In genomic region chr5:115414406-115415142, GRCh38 we compare ENCODE assay signal across 9 cellular contexts.
DNase-seq lines count a peak whose midpoint lies in the region; ATAC-seq, FAIRE-seq and TF ChIP-seq lines count a peak whose summit lies in the region.
"Had no signal": no experiment of that assay in that cellular context is flagged by ENCODE, and none has a peak within 500 bp of the region (broad histone marks: within the 10 kb centered on the region; RNA-seq: fewer than 3 reads in every experiment).

No MANE protein-coding gene starts in this region.

- H3K27me3 ChIP-seq in IMR-90 (ENCODE audit: control insufficient read depth, insufficient read depth, low read length) (no peaks in the 10 kb centered on the region), small intestine (ENCODE audit: control insufficient read depth in 2 of 2, insufficient read depth in 2 of 2, low read length in 2 of 2) (no peaks in the 10 kb centered on the region), testis (no peaks in the 10 kb centered on the region)
- H3K27me3 ChIP-seq: BLaER1 had no signal

- dilution Hi-C loops in IMR-90 (cut with HindIII; ENCODE audit: low sequenced_read_pairs, unreplicated experiment), result no loop called here

- peak overlapping the region; percentile 57 for H2BK120ac ChIP-seq in IMR-90 (ENCODE audit: low read depth, low read length)

- H3K14ac ChIP-seq in IMR-90 (replicated peaks; ENCODE audit: low read depth, low read length), result peak overlapping the region; percentile 56; the same call in 1 of the 2 replicates

- H2AFZ ChIP-seq in IMR-90 (replicated peaks; ENCODE audit: low read length, poor library complexity), result peak overlapping the region; percentile 7

- intact Hi-C loops in IMR-90 (cut with micrococcal nuclease), result no loop called here
- intact Hi-C loops in testis (cut with DNase I; ENCODE audit: low total_unique reads), result no loop called here

- H3K18ac ChIP-seq in IMR-90 (ENCODE audit: low read depth, low read length), result peak overlapping the region; percentile 2

- H3K4me1 ChIP-seq in IMR-90 (ENCODE audit: control insufficient read depth, insufficient read depth, low read length), result peaks cover 10% of the 10 kb centered on the region
- H3K4me1 ChIP-seq in small intestine (ENCODE audit: control insufficient read depth in 2 of 2, insufficient read depth in 1 of 2, low read depth in 1 of 2, low read length in 1 of 2), result peaks cover 7% of the 10 kb centered on the region in 2 donors
- H3K4me1 ChIP-seq in testis, result no peaks in the 10 kb centered on the region
- H3K4me1 ChIP-seq: BLaER1 had no signal

- no TSS peak for BruUV-seq in IMR-90 (replicated peaks; lab: Mats Ljungman, UMichigan)

- 0 out of 2 replicates have a peak overlapping the region, but pooled peaks have one; percentile 1 for H4K91ac ChIP-seq in IMR-90 (ENCODE audit: insufficient read depth, low read depth, low read length)

- no peak for FAIRE-seq in small intestine (lab: Jason Lieb, UNC)

- H3K9me3 ChIP-seq in IMR-90 (ENCODE audit: control insufficient read depth, insufficient read depth, low read length) (no peaks in the 10 kb centered on the region), small intestine (ENCODE audit: control insufficient read depth, low read depth) (no peaks in the 10 kb centered on the region), testis (no peaks in the 10 kb centered on the region)
- H3K9me3 ChIP-seq: BLaER1 had no signal

- H3K4me3 ChIP-seq in IMR-90 (ENCODE audit: insufficient read depth, low read depth, low read length), result no peak overlapping the region
- H3K4me3 ChIP-seq in fibroblast of mammary gland (ENCODE audit: control insufficient read depth, low read depth, low read length), result no peak overlapping the region
- no peak overlapping the region for H3K4me3 ChIP-seq in small intestine (ENCODE audit: low read depth in 1 of 2, low read length in 2 of 2)
- H3K4me3 ChIP-seq in testis, result no peak overlapping the region
- H3K4me3 ChIP-seq: BLaER1 had no signal

- H2BK15ac ChIP-seq in IMR-90 (ENCODE audit: low read depth, low read length), result peak overlapping the region; percentile 1; the same call in 1 of the 3 replicates

- no peak overlapping the region for H3K9ac ChIP-seq in IMR-90 (ENCODE audit: low read depth, low read length)
- H3K9ac ChIP-seq: BLaER1 had no signal

- peak; percentile 13; the same call in 1 of the 2 replicates for TF ChIP-seq RAD21 in IMR-90 (IDR thresholded peaks at IDR 0.05; ENCODE audit: low read length)

- H3K36me3 ChIP-seq in IMR-90 (ENCODE audit: control insufficient read depth, insufficient read depth, low read length) (no peaks in the 10 kb centered on the region), small intestine (ENCODE audit: control insufficient read depth in 2 of 2, insufficient read depth in 2 of 2, low read length in 2 of 2) (no peaks in the 10 kb centered on the region), testis (ENCODE audit: low read depth, missing control alignments) (no peaks in the 10 kb centered on the region)
- H3K36me3 ChIP-seq: BLaER1 had no signal

- 100% methylated on average over 1 of the region's 5 CpGs; no CpG with 5 or more reads in 1 of the 2 experiments for WGBS in IMR-90 (ENCODE audit: extremely low coverage in 2 of 2, insufficient read length in 1 of 2), 2 experiments
- 15 to 49% (median 29%) methylated on average over 5 of the region's 5 CpGs for WGBS in small intestine, 3 donors
- WGBS in testis, 2 donors, result 73 to 81% methylated on average over 5 of the region's 5 CpGs

- in situ Hi-C loops in IMR-90 (cut with MboI; ENCODE audit: low sequenced_read_pairs), result no loop called here

- TF ChIP-seq POLR2A in IMR-90 (IDR thresholded peaks at IDR 0.05; ENCODE audit: low read depth, low read length) (no peak), testis (IDR thresholded peaks at IDR 0.05) (no peak)

- H3K9me1 ChIP-seq in IMR-90 (ENCODE audit: insufficient read depth, low read length), result peaks cover 8% of the 10 kb centered on the region

- peak overlapping the region in 1 of 2 experiments; percentile 22; a peak in 1 of 4 replicates for H4K8ac ChIP-seq in IMR-90 (ENCODE audit: low read depth in 2 of 2, low read length in 2 of 2)

- no peak overlapping the region for H2AK9ac ChIP-seq in IMR-90 (replicated peaks; ENCODE audit: low read depth, low read length, poor library complexity)

- CTCF ChIA-PET in IMR-90 (lab: Yijun Ruan, JAX), result interaction anchor here (0.6 to 1.4 kb wide), 4 partner anchors 9 to 36 kb away, joined by 3 to 4 read pairs (median 4); no protein-coding TSS in a partner anchor

- H3K23ac ChIP-seq in IMR-90 (ENCODE audit: low read depth, low read length), result peak overlapping the region; percentile 1; the same call in 1 of the 2 replicates

- TF ChIP-seq CTCF in IMR-90 (conservative IDR thresholded peaks at IDR 0.05; ENCODE audit: low read depth, low read length), result no peak
- no peak for TF ChIP-seq CTCF in fibroblast of mammary gland (conservative IDR thresholded peaks at IDR 0.05; ENCODE audit: control insufficient read depth, insufficient read depth, low read depth, low read length)
- no peak for TF ChIP-seq CTCF in testis (IDR thresholded peaks at IDR 0.05)

- peak overlapping the region; percentile 16; the same call in 1 of the 2 replicates for H3K4ac ChIP-seq in IMR-90 (ENCODE audit: low read depth, low read length)

- H2AK5ac ChIP-seq in IMR-90 (ENCODE audit: low read depth, low read length), result peak overlapping the region; percentile 41; the same call in 1 of the 2 replicates

- peak overlapping the region; percentile 51 for H3K4me2 ChIP-seq in IMR-90 (ENCODE audit: low read depth, low read length)
- H3K4me2 ChIP-seq: BLaER1 had no signal

- no peaks in the 10 kb centered on the region for H3K79me1 ChIP-seq in IMR-90 (ENCODE audit: low read depth in 1 of 2, low read length in 2 of 2)

- peak overlapping the region; percentile 7; the same call in 1 of the 2 replicates for H3K27ac ChIP-seq in IMR-90 (ENCODE audit: insufficient read depth, low read length)
- peak overlapping the region; percentile 78 to 79 for H3K27ac ChIP-seq in small intestine (ENCODE audit: low read depth in 1 of 2, low read length in 1 of 2)
- H3K27ac ChIP-seq in testis, result no peak overlapping the region
- H3K27ac ChIP-seq: BLaER1 had no signal

- no peak overlapping the region for H3K56ac ChIP-seq in IMR-90 (ENCODE audit: extremely low read depth, insufficient read depth, low read length)

- POLR2A ChIA-PET in IMR-90 (lab: Charles Lee; ENCODE audit: unreplicated experiment), result no interaction called here

- ATAC-seq in IMR-90 (ENCODE audit: low read depth), result peak; percentile 76
- ATAC-seq in HG03097 (IDR thresholded peaks at IDR 0.05; ENCODE audit: low FRiP score, unreplicated experiment), result no peak

- peak overlapping the region; percentile 27 for H2BK5ac ChIP-seq in IMR-90 (ENCODE audit: low read depth, low read length, poor library complexity, severe bottlenecking)

- no peak overlapping the region for H4K5ac ChIP-seq in IMR-90 (ENCODE audit: low read depth, low read length)

- no peaks in the 10 kb centered on the region for H4K20me1 ChIP-seq in IMR-90 (ENCODE audit: insufficient read depth, low read length)
- H4K20me1 ChIP-seq: BLaER1 had no signal

- DNase-seq in NCI-H345 (lab: John Stamatoyannopoulos, UW), result peak; percentile 17
- no peak for DNase-seq in NCI-H345 treated with DMSO at 0.1 percent for 48 hours (lab: John Stamatoyannopoulos, UW; ENCODE audit: unreplicated experiment)
- DNase-seq in IMR-90, result peak; percentile 99
- DNase-seq in fibroblast of mammary gland (ENCODE audit: low read depth), result peak; percentile 99
- DNase-seq in small intestine, result peak; percentile 35
- DNase-seq in testis, result no peak
- DNase-seq in DMS 273 treated with DMSO at 0.1 percent for 48 hours (lab: John Stamatoyannopoulos, UW), result no peak

- peak overlapping the region; percentile 40 for H2BK20ac ChIP-seq in IMR-90 (ENCODE audit: low read depth, low read length)

TF ChIP-seq in IMR-90, 13 proteins besides CTCF, POLR2A, EP300 and RAD21:
- TF ChIP-seq SMC3 (IDR thresholded peaks at IDR 0.05; ENCODE audit: low read depth, low read length) (no peak), MAFK (IDR thresholded peaks at IDR 0.05; ENCODE audit: low read depth, low read length) (peak; percentile 31; the same call in 1 of the 2 replicates), MAZ (IDR thresholded peaks at IDR 0.05; ENCODE audit: borderline replicate concordance, low read depth, low read length) (0 out of 2 replicates have a peak, but pooled peaks have one; percentile 27), RFX5 (IDR thresholded peaks at IDR 0.05; ENCODE audit: low read depth, low read length) (no peak), BHLHE40 (IDR thresholded peaks at IDR 0.05; ENCODE audit: low read depth, low read length) (peak; percentile 71), MXI1 (IDR thresholded peaks at IDR 0.05; ENCODE audit: borderline replicate concordance, low read depth, low read length) (peak; percentile 78; the same call in 1 of the 2 replicates), ELK1 (IDR thresholded peaks at IDR 0.05; ENCODE audit: borderline replicate concordance, low read depth, low read length) (no peak), CHD1 (IDR thresholded peaks at IDR 0.05; ENCODE audit: low read depth, low read length) (no peak), CEBPB (IDR thresholded peaks at IDR 0.05; ENCODE audit: low read depth, low read length) (peak; percentile 44; the same call in 1 of the 2 replicates), NFE2L2 (IDR thresholded peaks at IDR 0.05; ENCODE audit: low read depth, low read length) (no peak), FOS (IDR thresholded peaks at IDR 0.05; ENCODE audit: low read depth, low read length) (peak; percentile 55; the same call in 1 of the 2 replicates), RCOR1 (IDR thresholded peaks at IDR 0.05; ENCODE audit: insufficient replicate concordance, low read length) (peak; percentile 85), USF2 (IDR thresholded peaks at IDR 0.05; ENCODE audit: low read depth, low read length) (peak; percentile 89)

Comparison
In these comparisons a context has a peak if more than half of its experiments do, and no peak if none do; other contexts are left out.
1. DNase-seq: peak in NCI-H345 (single experiment), IMR-90 (single experiment), fibroblast of mammary gland (single experiment) and small intestine (single experiment); none in NCI-H345 treated with DMSO at 0.1 percent for 48 hours (single experiment), testis (single experiment) and DMS 273 treated with DMSO at 0.1 percent for 48 hours (single experiment).
2. H3K27ac ChIP-seq: peak in IMR-90 (single experiment) and small intestine (2 of 2); none in testis (0 of 2).